8 cellular contexts compared by ENCODE assay signal in the genomic region with DNA sequence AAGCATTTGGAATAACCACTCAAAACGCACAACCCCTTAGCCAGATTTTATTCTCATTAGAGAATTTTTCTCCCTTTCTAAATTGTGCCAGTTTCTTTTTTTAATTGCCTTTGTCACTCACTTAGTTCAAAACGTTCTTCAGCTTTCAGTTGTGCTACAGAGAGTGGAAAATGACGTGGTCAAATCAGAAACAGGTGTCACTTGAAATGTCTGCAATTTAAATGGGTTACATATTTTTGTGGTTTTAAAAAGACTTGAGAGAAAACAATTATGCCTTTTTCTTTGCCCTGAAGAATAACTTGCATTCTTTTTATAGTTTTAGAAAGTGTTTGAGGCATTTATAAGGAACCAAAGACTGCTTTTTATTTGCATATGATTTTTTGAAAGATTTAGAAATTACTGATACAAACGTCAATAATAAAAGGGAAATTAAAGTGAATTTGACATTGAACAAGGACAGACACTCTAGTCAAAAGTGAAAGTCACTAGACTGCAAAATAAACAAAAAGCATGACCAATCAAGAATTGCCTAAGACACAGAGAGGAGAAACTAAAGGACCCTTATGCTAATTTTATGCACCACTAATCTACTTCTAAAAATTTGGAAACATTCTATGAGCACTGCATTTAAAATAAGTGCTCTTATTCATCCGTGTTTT.
A peak's percentile ranks its signal among the peaks of the same experiment; 100 is the strongest.
DNase-seq lines count a peak whose midpoint lies in the region; ATAC-seq and TF ChIP-seq lines count a peak whose summit lies in the region.

No MANE protein-coding gene starts in this region.

- no peak for TF ChIP-seq CTCF in omental fat pad (IDR thresholded peaks at IDR 0.05)

- no peaks in the 10 kb centered on the region for H3K27me3 ChIP-seq in adipocyte (replicated peaks; ENCODE audit: control insufficient read depth, insufficient read depth, low read length)

- no peaks in the 10 kb centered on the region for H3K9me3 ChIP-seq in adipocyte (ENCODE audit: control insufficient read depth, low read length)

- peak; percentile 56 for ATAC-seq in GM19351 (IDR thresholded peaks at IDR 0.05; ENCODE audit: unreplicated experiment)
- peak; percentile 58 for ATAC-seq in HG03095 (IDR thresholded peaks at IDR 0.05; ENCODE audit: unreplicated experiment)
- no peak for ATAC-seq in omental fat pad (ENCODE audit: low FRiP score)

- peak overlapping the region; percentile 70 for H3K4me3 ChIP-seq in adipocyte (ENCODE audit: low read length)

- H3K36me3 ChIP-seq in adipocyte (ENCODE audit: control insufficient read depth, insufficient read depth, low read length, severe bottlenecking): no peaks in the 10 kb centered on the region

- DNase-seq in A172 (ENCODE audit: low spot score) (peak; percentile 33), adipocyte (ENCODE audit: low read depth) (peak; percentile 84), omental fat pad (ENCODE audit: low spot score) (no peak), dermis blood vessel endothelial cell (no peak)
- no peak for DNase-seq in stimulated activated CD4-positive, alpha-beta T cell treated with anti-CD3 and anti-CD28 coated beads, Interleukin-2, amount 100 ng/mL, for 24 hours
- no peak for DNase-seq in activated CD4-positive, alpha-beta T cell treated with anti-CD3 and anti-CD28 coated beads for 48 hours

- peak overlapping the region; percentile 74 for H3K9ac ChIP-seq in adipocyte (ENCODE audit: low read length)

- peaks cover 48% of the 10 kb centered on the region for H3K4me1 ChIP-seq in adipocyte (ENCODE audit: control insufficient read depth, insufficient read depth, low read length)

Comparison
In these comparisons a context has a peak if more than half of its experiments do, and no peak if none do; other contexts are left out.
1. DNase-seq: peak in A172 (single experiment) and adipocyte (single experiment); none in omental fat pad (single experiment), dermis blood vessel endothelial cell (single experiment), stimulated activated CD4-positive, alpha-beta T cell treated with anti-CD3 and anti-CD28 coated beads, Interleukin-2, amount 100 ng/mL, for 24 hours (0 of 2) and activated CD4-positive, alpha-beta T cell treated with anti-CD3 and anti-CD28 coated beads for 48 hours (single experiment).